In genomic region chr12:46107591-46107990, GRCh38 we compare ENCODE assay signal across 17 cellular contexts.
DNase-seq lines count a peak whose midpoint lies in the region; FAIRE-seq and TF ChIP-seq lines count a peak whose summit lies in the region.
"Had no signal": no experiment of that assay in that cellular context is flagged by ENCODE, and none has a peak within 500 bp of the region (broad histone marks: within the 10 kb centered on the region; RNA-seq: fewer than 3 reads in every experiment).

No MANE protein-coding gene starts in this region.

- no peaks in the 10 kb centered on the region for H3K27me3 ChIP-seq in bronchial epithelial cell (ENCODE audit: control insufficient read depth, insufficient read depth, low read length)
- no peaks in the 10 kb centered on the region for H3K27me3 ChIP-seq in smooth muscle cell (ENCODE audit: low read depth)
- no peaks in the 10 kb centered on the region for H3K27me3 ChIP-seq in vagina
- H3K27me3 ChIP-seq: SJCRH30 had no signal

- no peaks in the 10 kb centered on the region for H4K20me1 ChIP-seq in smooth muscle cell (ENCODE audit: low read depth)

- H3K36me3 ChIP-seq in bronchial epithelial cell (ENCODE audit: control insufficient read depth, insufficient read depth, low read length) (no peaks in the 10 kb centered on the region), smooth muscle cell (ENCODE audit: low read depth) (no peaks in the 10 kb centered on the region), vagina (no peaks in the 10 kb centered on the region)
- H3K36me3 ChIP-seq: SJCRH30 had no signal

- DNase-seq in NCI-H1105 treated with DMSO at 0.1 percent for 48 hours (lab: John Stamatoyannopoulos, UW), result peak; percentile 25
- no peak for DNase-seq in NCI-H1105 (lab: John Stamatoyannopoulos, UW)
- DNase-seq in NCI-H69 (lab: John Stamatoyannopoulos, UW), result peak; percentile 20
- DNase-seq in bronchial epithelial cell (ENCODE audit: low read depth), result peak; percentile 68
- no peak for DNase-seq in smooth muscle cell (lab: John Stamatoyannopoulos, UW; ENCODE audit: unreplicated experiment)
- DNase-seq in vagina (ENCODE audit: extremely low spot score in 2 of 2), result no peak
- no peak for DNase-seq in GM20000 (ENCODE audit: low spot score)
- no peak for DNase-seq in NCI-H2029 (lab: John Stamatoyannopoulos, UW)
- DNase-seq: COR-L47, DMS79, NCI-H1048, NCI-H1694 treated with DMSO at 0.1 percent for 48 hours, NCI-H2171, NCI-H446 treated with DMSO at 0.1 percent for 48 hours, NCI-H774 had no signal

- H3K27ac ChIP-seq in smooth muscle cell (ENCODE audit: low read depth) (no peak overlapping the region), vagina (no peak overlapping the region)
- H3K27ac ChIP-seq: SJCRH30 had no signal

- H3K9ac ChIP-seq in smooth muscle cell (ENCODE audit: low read depth), result no peak overlapping the region

- TF ChIP-seq CTCF in bronchial epithelial cell (IDR thresholded peaks at IDR 0.05; ENCODE audit: insufficient read depth, low read length, severe bottlenecking) (no peak), smooth muscle cell (IDR thresholded peaks at IDR 0.05; ENCODE audit: borderline replicate concordance, insufficient read depth, poor library complexity, severe bottlenecking) (no peak), vagina (IDR thresholded peaks at IDR 0.05) (no peak), GM20000 (IDR thresholded peaks at IDR 0.05; ENCODE audit: extremely low read depth, missing control alignments) (no peak)

- intact Hi-C loops in vagina (cut with DNase I), result no loop called here

- no peaks in the 10 kb centered on the region for H3K79me2 ChIP-seq in smooth muscle cell (ENCODE audit: low read depth)

- no peak overlapping the region for H3K4me2 ChIP-seq in smooth muscle cell

- no peaks in the 10 kb centered on the region for H3F3A ChIP-seq in smooth muscle cell (ENCODE audit: low read depth)

- TF ChIP-seq POLR2A in vagina (IDR thresholded peaks at IDR 0.05), result no peak

- no peaks in the 10 kb centered on the region for H3K9me3 ChIP-seq in smooth muscle cell (replicated peaks; ENCODE audit: low read depth)
- no peaks in the 10 kb centered on the region for H3K9me3 ChIP-seq in vagina

- 85% methylated on average over 2 of the region's 2 CpGs for WGBS in smooth muscle cell (ENCODE audit: low lambda C conversion rate)

- no peak overlapping the region for H3K4me3 ChIP-seq in bronchial epithelial cell (ENCODE audit: low read depth, low read length)
- no peak overlapping the region for H3K4me3 ChIP-seq in smooth muscle cell
- no peak overlapping the region for H3K4me3 ChIP-seq in vagina
- H3K4me3 ChIP-seq: SJCRH30 had no signal

- H3K4me1 ChIP-seq in smooth muscle cell (ENCODE audit: low read depth), result no peaks in the 10 kb centered on the region
- H3K4me1 ChIP-seq in vagina, result no peaks in the 10 kb centered on the region

- no peak for FAIRE-seq in bronchial epithelial cell (lab: Jason Lieb, UNC)
- FAIRE-seq: H54 had no signal

- H2AFZ ChIP-seq in smooth muscle cell (ENCODE audit: low read depth), result peak overlapping the region; percentile 59

Comparison
In these comparisons a context has a peak if more than half of its experiments do, and no peak if none do; other contexts are left out.
1. DNase-seq: peak in NCI-H1105 treated with DMSO at 0.1 percent for 48 hours (single experiment), NCI-H69 (single experiment) and bronchial epithelial cell (single experiment); none in NCI-H1105 (single experiment), smooth muscle cell (single experiment), vagina (0 of 2), GM20000 (single experiment) and NCI-H2029 (single experiment).